ENCODE assay signal across 16 cellular contexts in genomic region chr10:11173062-11173461, GRCh38.
DNase-seq lines count a peak whose midpoint lies in the region; TF ChIP-seq lines count a peak whose summit lies in the region.
"Had no signal": no experiment of that assay in that cellular context is flagged by ENCODE, and none has a peak within 500 bp of the region (broad histone marks: within the 10 kb centered on the region; RNA-seq: fewer than 3 reads in every experiment).

No MANE protein-coding gene starts in this region.

- in situ Hi-C loops in transverse colon (cut with MboI; ENCODE audit: low pct_ligation_motif_present in 1 of 4, low pct_unique_long_range_greater_than_20kb in 1 of 4, low sequenced_read_pairs in 3 of 4) = no loop called here

- TF ChIP-seq CTCF in transverse colon (IDR thresholded peaks at IDR 0.05) = no peak

- peak overlapping the region; percentile 95 for H3K4me3 ChIP-seq in mononuclear cell (ENCODE audit: low read length)
- no peak overlapping the region for H3K4me3 ChIP-seq in transverse colon

- no peaks in the 10 kb centered on the region for H3K36me3 ChIP-seq in transverse colon

- H3K27me3 ChIP-seq in mononuclear cell (ENCODE audit: insufficient read depth, low read length) = no peaks in the 10 kb centered on the region
- H3K27me3 ChIP-seq in transverse colon = no peaks in the 10 kb centered on the region

- H3K9me3 Mint-ChIP-seq in activated naive CD4-positive, alpha-beta T cell treated with anti-CD3 and anti-CD28 coated beads, Interleukin-2, amount 50 U/mL, for 24 hours = no peaks in the 10 kb centered on the region
- no peaks in the 10 kb centered on the region for H3K9me3 Mint-ChIP-seq in T-helper 2 cell treated with Interferon-gamma antibody and Interleukin-4, amounts not matched to agents 5 μg/mL and 100 μg/mL, for 36 hours
- H3K9me3 Mint-ChIP-seq: brain had no signal

- no peaks in the 10 kb centered on the region for H3K4me1 Mint-ChIP-seq in activated naive CD4-positive, alpha-beta T cell treated with anti-CD3 and anti-CD28 coated beads, Interleukin-2, amount 50 U/mL, for 24 hours
- peaks cover 56% of the 10 kb centered on the region for H3K4me1 Mint-ChIP-seq in T-helper 2 cell treated with Interferon-gamma antibody and Interleukin-4, amounts not matched to agents 5 μg/mL and 100 μg/mL, for 36 hours (ENCODE audit: low read depth)

- intact Hi-C loops in transverse colon (cut with DNase I; ENCODE audit: low total_unique reads) = no loop called here

- DNase-seq in activated naive CD4-positive, alpha-beta T cell treated with anti-CD3 and anti-CD28 coated beads, Interleukin-2, amount 50 U/mL, for 16 hours = no peak
- no peak for DNase-seq in T-helper 2 cell treated with Interferon-gamma antibody and Interleukin-4, amounts not matched to agents 5 μg/mL and 100 μg/mL, for 36 hours (ENCODE audit: low spot score)
- no peak for DNase-seq in transverse colon
- DNase-seq in NCI-H446 treated with DMSO at 0.1 percent for 48 hours (lab: John Stamatoyannopoulos, UW) = no peak
- no peak for DNase-seq in midbrain (lab: John Stamatoyannopoulos, UW)
- no peak for DNase-seq in OCI-M2 (lab: John Stamatoyannopoulos, UW; ENCODE audit: unreplicated experiment)
- DNase-seq: activated gamma-delta T cell; foreskin fibroblast; Karpas-422; mammary epithelial cell; NCI-H1694 treated with DMSO at 0.1 percent for 48 hours; nucleus accumbens; stimulated activated naive CD4-positive, alpha-beta T cell treated with Interleukin-2 at 50 U/mL for 16 hours had no signal

- no peak for TF ChIP-seq EP300 in transverse colon (IDR thresholded peaks at IDR 0.05; ENCODE audit: low read depth)

- no peak for TF ChIP-seq POLR2A in transverse colon (IDR thresholded peaks at IDR 0.05)

- H3K4me1 ChIP-seq in mononuclear cell (ENCODE audit: insufficient read depth, low read length) (peaks cover 100% of the 10 kb centered on the region), transverse colon (peaks cover 0 to 10% (median 0%) of the 10 kb centered on the region in 4 donors)

- no peaks in the 10 kb centered on the region for H3K27me3 Mint-ChIP-seq in activated naive CD4-positive, alpha-beta T cell treated with anti-CD3 and anti-CD28 coated beads, Interleukin-2, amount 50 U/mL, for 24 hours
- H3K27me3 Mint-ChIP-seq in T-helper 2 cell treated with Interferon-gamma antibody and Interleukin-4, amounts not matched to agents 5 μg/mL and 100 μg/mL, for 36 hours (ENCODE audit: low read depth) = no peaks in the 10 kb centered on the region
- H3K27me3 Mint-ChIP-seq: brain had no signal

- peak overlapping the region; percentile 9 to 90 (median 60) for H3K27ac ChIP-seq in transverse colon

- H3K9me3 ChIP-seq in mononuclear cell (ENCODE audit: low read depth, low read length) = no peaks in the 10 kb centered on the region
- H3K9me3 ChIP-seq in transverse colon = no peaks in the 10 kb centered on the region

- H3K36me3 Mint-ChIP-seq in activated naive CD4-positive, alpha-beta T cell treated with anti-CD3 and anti-CD28 coated beads, Interleukin-2, amount 50 U/mL, for 24 hours = peaks cover 15% of the 10 kb centered on the region
- peaks cover 54% of the 10 kb centered on the region for H3K36me3 Mint-ChIP-seq in T-helper 2 cell treated with Interferon-gamma antibody and Interleukin-4, amounts not matched to agents 5 μg/mL and 100 μg/mL, for 36 hours (ENCODE audit: low read depth)

- no peak overlapping the region for H3K4me3 Mint-ChIP-seq in activated naive CD4-positive, alpha-beta T cell treated with anti-CD3 and anti-CD28 coated beads, Interleukin-2, amount 50 U/mL, for 24 hours
- no peak overlapping the region for H3K4me3 Mint-ChIP-seq in T-helper 2 cell treated with Interferon-gamma antibody and Interleukin-4, amounts not matched to agents 5 μg/mL and 100 μg/mL, for 36 hours

- 69 to 83% methylated on average over 2 to 5 of the region's 5 CpGs for WGBS in transverse colon (ENCODE audit: low coverage in 1 of 2), 2 donors

- peak overlapping the region; percentile 98 for H3K27ac Mint-ChIP-seq in activated naive CD4-positive, alpha-beta T cell treated with anti-CD3 and anti-CD28 coated beads, Interleukin-2, amount 50 U/mL, for 24 hours
- peak overlapping the region; percentile 85 for H3K27ac Mint-ChIP-seq in T-helper 2 cell treated with Interferon-gamma antibody and Interleukin-4, amounts not matched to agents 5 μg/mL and 100 μg/mL, for 36 hours
